In genomic region chr3:164848922-164849321, GRCh38 we compare ENCODE assay signal across 32 cellular contexts.
"Had no signal": no experiment of that assay in that cellular context is flagged by ENCODE, and none has a peak within 500 bp of the region (broad histone marks: within the 10 kb centered on the region; RNA-seq: fewer than 3 reads in every experiment).

No MANE protein-coding gene starts in this region.

- H3K4me1 ChIP-seq: Peyer's patch, SJSA1 had no signal

- H3K4me3 ChIP-seq: MG63, Peyer's patch, SJSA1 had no signal

- H3K9me3 ChIP-seq: MG63, Peyer's patch, SJSA1, SK-N-SH had no signal

- H3K9me2 ChIP-seq: SK-N-SH had no signal

- DNase-seq: MG63, NCI-H1048, NCI-H1092 treated with DMSO at 0.1 percent for 48 hours, NCI-H1105 treated with DMSO at 0.1 percent for 48 hours, NCI-H1417, NCI-H1436, NCI-H146, NCI-H1694, NCI-H187, NCI-H1930, NCI-H2029 treated with DMSO at 0.1 percent for 48 hours, NCI-H2081 treated with DMSO at 0.1 percent for 48 hours, NCI-H2107, NCI-H2171, NCI-H226, NCI-H446 treated with DMSO at 0.1 percent for 48 hours, NCI-H510A, NCI-H524, NCI-H526, NCI-H69, NCI-H748 treated with DMSO at 0.1 percent for 48 hours, NCI-H82, PC-3, Peyer's patch, Right ventricle myocardium superior, RPMI8226, SHP77 treated with DMSO at 0.1 percent for 48 hours, SK-N-SH, SW 1271, T-helper 1 cell had no signal

- H3K27me3 ChIP-seq: MG63, Peyer's patch, SJSA1 had no signal

- H3K9ac ChIP-seq: SK-N-SH had no signal

- H3K27ac Mint-ChIP-seq: T-helper 1 cell treated with Interleukin-12 subunit alpha and Interleukin-12 subunit beta and Interleukin-4 antibody, amounts not matched to agents 30 μg/mL and 1 μg/mL, for 36 hours had no signal

- H3K4me3 Mint-ChIP-seq: T-helper 1 cell treated with Interleukin-12 subunit alpha and Interleukin-12 subunit beta and Interleukin-4 antibody, amounts not matched to agents 30 μg/mL and 1 μg/mL, for 36 hours had no signal

- H3K27ac ChIP-seq: Peyer's patch, SJSA1 had no signal

- ATAC-seq: PC-3 had no signal

- H3K9me3 Mint-ChIP-seq: T-helper 1 cell treated with Interleukin-12 subunit alpha and Interleukin-12 subunit beta and Interleukin-4 antibody, amounts not matched to agents 30 μg/mL and 1 μg/mL, for 36 hours had no signal

- H3K4me2 ChIP-seq: SK-N-SH had no signal

- H3K36me3 ChIP-seq: MG63, Peyer's patch, SJSA1 had no signal
